23 cellular contexts compared by ENCODE assay signal in genomic region chr2:118661184-118661583, GRCh38.
A peak's percentile ranks its signal among the peaks of the same experiment; 100 is the strongest.
DNase-seq lines count a peak whose midpoint lies in the region; TF ChIP-seq lines count a peak whose summit lies in the region.
"Had no signal": no experiment of that assay in that cellular context is flagged by ENCODE, and none has a peak within 500 bp of the region (broad histone marks: within the 10 kb centered on the region; RNA-seq: fewer than 3 reads in every experiment).

No MANE protein-coding gene starts in this region.

- no peak overlapping the region for H3K9ac ChIP-seq in endodermal cell (ENCODE audit: extremely low read depth, low read length, poor library complexity, severe bottlenecking)

- intact Hi-C loops in dorsolateral prefrontal cortex (cut with DNase I), result no loop called here
- intact Hi-C loops in activated T-helper 2 cell treated with anti-CD3 and anti-CD28 coated beads, Interferon-gamma antibody, Interleukin-2, Interleukin-4, amounts not matched to agents 10 μg/mL and 5 μg/mL and 100 μg/mL, durations not matched to agents 14 hours and 24 hours and 36 hours (cut with micrococcal nuclease), result no loop called here

- H3K27ac ChIP-seq in endodermal cell (ENCODE audit: low read depth, low read length) (no peak overlapping the region), osteoblast (ENCODE audit: low read depth, low read length) (no peak overlapping the region), dorsolateral prefrontal cortex (no peak overlapping the region)
- H3K27ac ChIP-seq: esophagus squamous epithelium, testis had no signal

- no peak overlapping the region for H3K4me3 Mint-ChIP-seq in endodermal cell
- H3K4me3 Mint-ChIP-seq in activated T-helper 2 cell treated with anti-CD3 and anti-CD28 coated beads, Interferon-gamma antibody, Interleukin-2, Interleukin-4, amounts not matched to agents 10 μg/mL and 5 μg/mL and 100 μg/mL, durations not matched to agents 14 hours and 24 hours and 36 hours (ENCODE audit: low read depth), result no peak overlapping the region
- H3K4me3 Mint-ChIP-seq: activated CD8-positive, alpha-beta T cell treated with anti-CD3 and anti-CD28 coated beads for 36 hours; neural crest cell; stimulated activated memory B cell treated with anti-CD40 and anti-IgM and Interleukin-4, amounts not matched to agents 10 μg/mL and 1 μg/mL and 100 μg/mL, for 72 hours had no signal

- no peaks in the 10 kb centered on the region for H3K9me3 Mint-ChIP-seq in endodermal cell
- no peaks in the 10 kb centered on the region for H3K9me3 Mint-ChIP-seq in activated T-helper 2 cell treated with anti-CD3 and anti-CD28 coated beads, Interferon-gamma antibody, Interleukin-2, Interleukin-4, amounts not matched to agents 10 μg/mL and 5 μg/mL and 100 μg/mL, durations not matched to agents 14 hours and 24 hours and 36 hours
- H3K9me3 Mint-ChIP-seq: activated CD8-positive, alpha-beta T cell treated with anti-CD3 and anti-CD28 coated beads for 36 hours; neural crest cell had no signal

- no peak overlapping the region for H3K27ac Mint-ChIP-seq in endodermal cell
- no peak overlapping the region for H3K27ac Mint-ChIP-seq in activated T-helper 2 cell treated with anti-CD3 and anti-CD28 coated beads, Interferon-gamma antibody, Interleukin-2, Interleukin-4, amounts not matched to agents 10 μg/mL and 5 μg/mL and 100 μg/mL, durations not matched to agents 14 hours and 24 hours and 36 hours
- H3K27ac Mint-ChIP-seq: activated CD8-positive, alpha-beta T cell treated with anti-CD3 and anti-CD28 coated beads for 36 hours; progenitor cell of endocrine pancreas; stimulated activated memory B cell treated with anti-CD40 and anti-IgM and Interleukin-4, amounts not matched to agents 10 μg/mL and 1 μg/mL and 100 μg/mL, for 72 hours had no signal

- no peaks in the 10 kb centered on the region for H3K36me3 ChIP-seq in endodermal cell (ENCODE audit: control insufficient read depth, insufficient read depth, low read length)
- H3K36me3 ChIP-seq in osteoblast (ENCODE audit: insufficient read depth, low read length), result no peaks in the 10 kb centered on the region
- H3K36me3 ChIP-seq: esophagus squamous epithelium had no signal

- H3K4me3 ChIP-seq in endodermal cell (ENCODE audit: low read length) (no peak overlapping the region), osteoblast (ENCODE audit: insufficient read depth, low read length) (no peak overlapping the region), dorsolateral prefrontal cortex (no peak overlapping the region)
- H3K4me3 ChIP-seq: esophagus squamous epithelium, testis had no signal

- 84 to 100% methylated on average over 1 to 2 of the region's 2 CpGs for WGBS in endodermal cell (ENCODE audit: insufficient coverage in 1 of 2, insufficient read length in 1 of 2), 2 experiments

- no peaks in the 10 kb centered on the region for H3K27me3 ChIP-seq in endodermal cell (ENCODE audit: control insufficient read depth, insufficient read depth, low read length, poor library complexity, severe bottlenecking)
- H3K27me3 ChIP-seq in osteoblast (ENCODE audit: insufficient read depth, low read length), result no peaks in the 10 kb centered on the region
- peaks cover 0 to 15% (median 0%) of the 10 kb centered on the region in 45 donors for H3K27me3 ChIP-seq in dorsolateral prefrontal cortex
- H3K27me3 ChIP-seq: esophagus squamous epithelium, testis had no signal

- peak; percentile 2 for TF ChIP-seq CTCF in GM12873 (IDR thresholded peaks at IDR 0.05; ENCODE audit: insufficient read depth, low read depth, low read length, missing control alignments)
- TF ChIP-seq CTCF in endodermal cell (conservative IDR thresholded peaks at IDR 0.05), result peak; percentile 65
- TF ChIP-seq CTCF in osteoblast (IDR thresholded peaks at IDR 0.05; ENCODE audit: extremely low read depth, low read depth, low read length), result peak; percentile 49
- peak in 2 of 56 donors; percentile 8 to 12 for TF ChIP-seq CTCF in dorsolateral prefrontal cortex (IDR thresholded peaks at IDR 0.05 in 54 of 56, conservative IDR thresholded peaks at IDR 0.05 in 2 of 56; ENCODE audit: low read depth in 1 of 56, partially characterized antibody in 56 of 56)

- H3K79me2 ChIP-seq in osteoblast (ENCODE audit: insufficient read depth, low read length), result no peaks in the 10 kb centered on the region

- no peaks in the 10 kb centered on the region for H3K36me3 Mint-ChIP-seq in endodermal cell (ENCODE audit: low read depth)
- H3K36me3 Mint-ChIP-seq in activated T-helper 2 cell treated with anti-CD3 and anti-CD28 coated beads, Interferon-gamma antibody, Interleukin-2, Interleukin-4, amounts not matched to agents 10 μg/mL and 5 μg/mL and 100 μg/mL, durations not matched to agents 14 hours and 24 hours and 36 hours (ENCODE audit: low read depth), result no peaks in the 10 kb centered on the region
- H3K36me3 Mint-ChIP-seq: stimulated activated memory B cell treated with anti-CD40 and anti-IgM and Interleukin-4, amounts not matched to agents 10 μg/mL and 1 μg/mL and 100 μg/mL, for 72 hours had no signal

- no peaks in the 10 kb centered on the region for H3K4me1 ChIP-seq in endodermal cell (ENCODE audit: control insufficient read depth, insufficient read depth, low read length)
- H3K4me1 ChIP-seq in osteoblast (ENCODE audit: insufficient read depth, low read length), result peaks cover 6% of the 10 kb centered on the region
- H3K4me1 ChIP-seq: esophagus squamous epithelium, testis had no signal

- no peaks in the 10 kb centered on the region for H4K20me1 ChIP-seq in osteoblast (ENCODE audit: insufficient read depth, low read length)

- peak; percentile 30 for DNase-seq in RKO (ENCODE audit: low spot score)
- DNase-seq in endodermal cell, result peak; percentile 65
- DNase-seq in osteoblast (ENCODE audit: insufficient read length, low spot score, missing footprints), result no peak
- no peak for DNase-seq in dorsolateral prefrontal cortex
- DNase-seq in NOMO-1 treated with DMSO at 0.1 percent for 48 hours (lab: John Stamatoyannopoulos, UW; ENCODE audit: unreplicated experiment), result no peak
- no peak for DNase-seq in activated T-helper 2 cell treated with anti-CD3 and anti-CD28 coated beads, Interferon-gamma antibody, Interleukin-2, Interleukin-4, amounts not matched to agents 10 μg/mL and 5 μg/mL and 100 μg/mL, durations not matched to agents 14 hours and 24 hours and 36 hours (ENCODE audit: low spot score)
- DNase-seq: activated CD4-positive, CD25-positive, alpha-beta regulatory T cell; activated CD8-positive, alpha-beta T cell treated with anti-CD3 and anti-CD28 coated beads for 36 hours; activated naive CD4-positive, alpha-beta T cell treated with Interleukin-2 at 50 U/mL for 16 hours; amniotic stem cell; caudate nucleus; DND-41; effector CD4-positive, alpha-beta T cell; esophagus squamous epithelium; head of caudate nucleus; midbrain; NCI-H226; stimulated activated CD4-positive, alpha-beta T cell treated with anti-CD3 and anti-CD28 coated beads, Interleukin-1b, Interleukin-23, amount 100 ng/mL, for 48 hours; testis had no signal

- H3K4me2 ChIP-seq in osteoblast (ENCODE audit: insufficient read depth, low read length), result no peak overlapping the region

- H3K4me1 Mint-ChIP-seq in endodermal cell, result no peaks in the 10 kb centered on the region
- no peaks in the 10 kb centered on the region for H3K4me1 Mint-ChIP-seq in activated T-helper 2 cell treated with anti-CD3 and anti-CD28 coated beads, Interferon-gamma antibody, Interleukin-2, Interleukin-4, amounts not matched to agents 10 μg/mL and 5 μg/mL and 100 μg/mL, durations not matched to agents 14 hours and 24 hours and 36 hours (ENCODE audit: low read depth)
- H3K4me1 Mint-ChIP-seq: neural crest cell; stimulated activated memory B cell treated with anti-CD40 and anti-IgM and Interleukin-4, amounts not matched to agents 10 μg/mL and 1 μg/mL and 100 μg/mL, for 72 hours had no signal

- no peak overlapping the region for H2AFZ ChIP-seq in osteoblast (ENCODE audit: low read length)

- H3K9me3 ChIP-seq in endodermal cell (ENCODE audit: control insufficient read depth, low read length) (no peaks in the 10 kb centered on the region), osteoblast (ENCODE audit: low read depth, low read length) (no peaks in the 10 kb centered on the region)
- H3K9me3 ChIP-seq: esophagus squamous epithelium, testis had no signal

- H3K27me3 Mint-ChIP-seq in endodermal cell (ENCODE audit: insufficient read depth), result peaks cover 7% of the 10 kb centered on the region
- no peaks in the 10 kb centered on the region for H3K27me3 Mint-ChIP-seq in activated T-helper 2 cell treated with anti-CD3 and anti-CD28 coated beads, Interferon-gamma antibody, Interleukin-2, Interleukin-4, amounts not matched to agents 10 μg/mL and 5 μg/mL and 100 μg/mL, durations not matched to agents 14 hours and 24 hours and 36 hours (ENCODE audit: low read depth)
- H3K27me3 Mint-ChIP-seq: stimulated activated memory B cell treated with anti-CD40 and anti-IgM and Interleukin-4, amounts not matched to agents 10 μg/mL and 1 μg/mL and 100 μg/mL, for 72 hours had no signal

Comparison
In these comparisons a context has a peak if more than half of its experiments do, and no peak if none do; other contexts are left out.
1. DNase-seq: peak in RKO (single experiment) and endodermal cell (single experiment); none in osteoblast (single experiment), dorsolateral prefrontal cortex (0 of 10), NOMO-1 treated with DMSO at 0.1 percent for 48 hours (single experiment) and activated T-helper 2 cell treated with anti-CD3 and anti-CD28 coated beads, Interferon-gamma antibody, Interleukin-2, Interleukin-4, amounts not matched to agents 10 μg/mL and 5 μg/mL and 100 μg/mL, durations not matched to agents 14 hours and 24 hours and 36 hours (single experiment).